Comparison of ENCODE assay signal across 19 cellular contexts in the genomic region with DNA sequence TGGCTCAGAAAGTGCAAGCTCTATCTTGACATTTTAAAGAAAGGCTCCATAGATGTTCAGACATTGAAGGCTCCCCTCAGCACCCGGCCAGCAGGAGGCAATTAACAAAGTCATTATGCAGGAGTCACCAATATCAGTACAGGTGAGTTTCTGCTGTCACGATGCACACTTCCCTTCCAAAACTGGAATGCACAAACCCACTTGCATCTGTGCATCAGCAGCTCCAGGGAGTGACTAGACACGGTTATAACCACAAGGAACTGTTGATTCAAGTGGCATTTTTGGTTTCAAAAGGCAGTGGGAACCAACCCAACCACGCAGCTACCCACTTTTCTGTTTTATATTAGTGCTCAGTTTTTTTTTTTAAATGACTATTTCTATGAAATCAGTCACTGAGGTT.
"Had no signal": no experiment of that assay in that cellular context is flagged by ENCODE, and none has a peak within 500 bp of the region (broad histone marks: within the 10 kb centered on the region; RNA-seq: fewer than 3 reads in every experiment).

No MANE protein-coding gene starts in this region.

- H3K9me3 ChIP-seq: adrenal gland, esophagus squamous epithelium, left lung, right atrium auricular region, suprapubic skin had no signal

- H3K36me3 Mint-ChIP-seq: activated naive CD4-positive, alpha-beta T cell treated with anti-CD3 and anti-CD28 coated beads, Interleukin-2, amount 50 U/mL, for 72 hours had no signal

- H3K9me3 Mint-ChIP-seq: activated naive CD4-positive, alpha-beta T cell treated with anti-CD3 and anti-CD28 coated beads, Interleukin-2, amount 50 U/mL, for 72 hours; neural crest cell; stimulated activated naive CD8-positive, alpha-beta T cell treated with anti-CD3 and anti-CD28 coated beads, Interleukin-15, Interleukin-2, amounts not matched to agents 100 ng/mL and 50 ng/mL, for 24 hours; T-helper 1 cell treated with Interleukin-12 subunit alpha and Interleukin-12 subunit beta and Interleukin-4 antibody, amounts not matched to agents 30 μg/mL and 1 μg/mL, for 36 hours; type B pancreatic cell had no signal

- H3K4me3 Mint-ChIP-seq: neural crest cell; stimulated activated naive CD8-positive, alpha-beta T cell treated with anti-CD3 and anti-CD28 coated beads, Interleukin-15, Interleukin-2, amounts not matched to agents 100 ng/mL and 50 ng/mL, for 24 hours; T-helper 1 cell treated with Interleukin-12 subunit alpha and Interleukin-12 subunit beta and Interleukin-4 antibody, amounts not matched to agents 30 μg/mL and 1 μg/mL, for 36 hours; type B pancreatic cell had no signal

- H3K27me3 Mint-ChIP-seq: progenitor cell of endocrine pancreas, type B pancreatic cell had no signal

- H3K4me3 ChIP-seq: adrenal gland, cardiac muscle cell, esophagus squamous epithelium, left lung, right atrium auricular region, suprapubic skin had no signal

- DNase-seq: activated CD4-positive, CD25-positive, alpha-beta regulatory T cell treated with anti-CD3 and anti-CD28 coated beads, Interleukin-2, amount 50 U/mL, for 72 hours; activated gamma-delta T cell treated with Interleukin-2 at 50 U/mL for 16 hours; adrenal gland; dermis blood vessel endothelial cell; effector memory CD4-positive, alpha-beta T cell; esophagus squamous epithelium; glutamatergic neuron; kidney; left lung; midbrain had no signal

- H3K36me3 ChIP-seq: adrenal gland, cardiac muscle cell, left lung, right atrium auricular region, suprapubic skin had no signal

- H3K27me3 ChIP-seq: adrenal gland, cardiac muscle cell, esophagus squamous epithelium, left lung, right atrium auricular region, suprapubic skin had no signal

- H3K4me1 ChIP-seq: adrenal gland, esophagus squamous epithelium, left lung, right atrium auricular region, suprapubic skin had no signal

- ATAC-seq: activated naive CD4-positive, alpha-beta T cell treated with anti-CD3 and anti-CD28 coated beads, Interleukin-2, amount 50 U/mL, for 72 hours; left lung had no signal

- H3K27ac ChIP-seq: adrenal gland, cardiac muscle cell, esophagus squamous epithelium, left lung, right atrium auricular region, suprapubic skin had no signal

- H3K27ac Mint-ChIP-seq: activated naive CD4-positive, alpha-beta T cell treated with anti-CD3 and anti-CD28 coated beads, Interleukin-2, amount 50 U/mL, for 72 hours; progenitor cell of endocrine pancreas; stimulated activated naive CD8-positive, alpha-beta T cell treated with anti-CD3 and anti-CD28 coated beads, Interleukin-15, Interleukin-2, amounts not matched to agents 100 ng/mL and 50 ng/mL, for 24 hours; T-helper 1 cell treated with Interleukin-12 subunit alpha and Interleukin-12 subunit beta and Interleukin-4 antibody, amounts not matched to agents 30 μg/mL and 1 μg/mL, for 36 hours had no signal
